In genomic region chr20:14644698-14645097, GRCh38 we compare ENCODE assay signal across 16 cellular contexts.
"Had no signal": no experiment of that assay in that cellular context is flagged by ENCODE, and none has a peak within 500 bp of the region (broad histone marks: within the 10 kb centered on the region; RNA-seq: fewer than 3 reads in every experiment).

No MANE protein-coding gene starts in this region.

- DNase-seq: activated effector memory CD4-positive, alpha-beta T cell treated with anti-CD3 and anti-CD28 coated beads, Interleukin-2, amount 50 U/mL, for 16 hours; activated T-cell treated with anti-CD3 and anti-CD28 coated beads, Interleukin-2, amount 50 U/mL, for 24 hours; amniotic stem cell; body of pancreas; cortex of kidney; effector CD8-positive, alpha-beta T cell; left ventricle myocardium superior; mesendoderm; spleen; stimulated activated CD4-positive, alpha-beta T cell treated with anti-CD3 and anti-CD28 coated beads, Interleukin-1b, Interleukin-23, amount 100 ng/mL, for 48 hours; stimulated activated naive CD4-positive, alpha-beta T cell; substantia nigra; transverse colon had no signal

- H3K27ac Mint-ChIP-seq: activated naive CD4-positive, alpha-beta T cell treated with anti-CD3 and anti-CD28 coated beads, Interleukin-2, amount 50 U/mL, for 72 hours; activated T-cell treated with anti-CD3 and anti-CD28 coated beads, Interleukin-2, amount 50 U/mL, for 24 hours had no signal

- H3K4me3 Mint-ChIP-seq: activated T-cell treated with anti-CD3 and anti-CD28 coated beads, Interleukin-2, amount 50 U/mL, for 24 hours; central memory CD8-positive, alpha-beta T cell had no signal

- ATAC-seq: activated naive CD4-positive, alpha-beta T cell treated with anti-CD3 and anti-CD28 coated beads, Interleukin-2, amount 50 U/mL, for 72 hours; body of pancreas; left ventricle myocardium superior; sciatic nerve had no signal

- H3K36me3 Mint-ChIP-seq: activated naive CD4-positive, alpha-beta T cell treated with anti-CD3 and anti-CD28 coated beads, Interleukin-2, amount 50 U/mL, for 72 hours had no signal

- H3K4me1 Mint-ChIP-seq: central memory CD8-positive, alpha-beta T cell had no signal

- H3K27me3 Mint-ChIP-seq: activated T-cell treated with anti-CD3 and anti-CD28 coated beads, Interleukin-2, amount 50 U/mL, for 24 hours; central memory CD8-positive, alpha-beta T cell had no signal
